9 cellular contexts compared by ENCODE assay signal in the genomic region with DNA sequence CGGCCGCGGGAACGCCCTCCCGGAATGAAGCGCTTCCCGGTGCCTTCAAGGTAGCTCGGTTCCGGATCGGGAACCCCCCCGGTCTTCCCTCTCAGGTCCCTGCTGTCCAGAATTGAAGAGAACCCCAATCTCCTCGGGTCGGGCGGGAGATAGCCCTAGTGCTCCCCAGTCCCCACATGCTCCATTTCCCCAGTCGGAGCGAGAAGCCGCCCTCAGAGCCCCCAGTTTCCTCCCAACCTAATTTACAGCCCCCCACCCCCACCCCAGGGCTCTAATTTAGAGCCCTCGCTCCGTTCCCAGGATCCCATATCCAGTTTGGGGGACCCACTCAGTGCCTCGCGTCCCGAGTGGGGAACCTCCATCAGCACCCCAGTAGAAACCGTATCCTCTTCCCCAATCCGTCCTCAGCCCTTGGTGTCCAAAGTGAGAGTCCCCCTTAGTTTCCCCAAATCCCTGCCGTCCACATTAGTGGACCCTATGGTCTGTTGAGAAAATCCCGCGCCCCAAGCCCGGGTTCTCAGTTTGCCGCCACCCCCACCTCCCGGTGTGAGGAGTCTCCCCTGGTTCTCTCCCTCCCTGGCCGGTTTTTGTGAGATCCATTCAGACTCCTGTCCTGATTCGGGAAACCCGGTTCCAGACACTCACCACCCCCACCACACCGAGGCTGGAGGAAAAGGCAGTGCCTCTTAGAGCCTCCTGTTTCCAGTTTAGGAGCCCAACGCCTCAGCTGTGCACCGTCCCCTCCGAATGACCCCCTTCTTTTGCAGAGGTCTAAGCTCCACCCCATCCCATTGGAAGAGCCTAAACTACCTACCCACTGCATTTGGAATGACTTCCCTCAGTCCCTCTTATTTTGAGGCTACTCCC. TPM values are rescaled to one million over a fixed set of nuclear protein-coding genes. Genes with fewer than 3 reads are reported as not detected.
DNase-seq lines count a peak whose midpoint lies in the region; TF ChIP-seq lines count a peak whose summit lies in the region.
"Had no signal": no experiment of that assay in that cellular context is flagged by ENCODE, and none has a peak within 500 bp of the region (broad histone marks: within the 10 kb centered on the region; RNA-seq: fewer than 3 reads in every experiment).

No MANE protein-coding gene starts in this region.

- peak overlapping the region; percentile 82 for H3K4me3 ChIP-seq in smooth muscle cell

- peak overlapping the region; percentile 47 for H3K27ac Mint-ChIP-seq in activated T-helper 1 cell treated with anti-CD3 and anti-CD28 coated beads, Interleukin-12 subunit alpha, Interleukin-12 subunit beta, Interleukin-2, Interleukin-4 antibody, amounts not matched to agents 30 ng/mL and 10 ng/mL and 1 ng/mL, durations not matched to agents 14 hours and 24 hours and 36 hours

- DNase-seq in NCI-H1417 (lab: John Stamatoyannopoulos, UW), result peak in 2 of 3 experiments; percentile 42 to 48
- no peak for DNase-seq in NCI-H1417 treated with DMSO at 0.1 percent for 48 hours (lab: John Stamatoyannopoulos, UW)
- no peak for DNase-seq in activated T-helper 1 cell treated with anti-CD3 and anti-CD28 coated beads, Interleukin-12 subunit alpha, Interleukin-12 subunit beta, Interleukin-2, Interleukin-4 antibody, amounts not matched to agents 30 ng/mL and 10 ng/mL and 1 ng/mL, durations not matched to agents 14 hours and 24 hours and 36 hours (ENCODE audit: low spot score)
- DNase-seq in iPS-NIHi7 (ENCODE audit: extremely low spot score), result peak; percentile 26
- no peak for DNase-seq in smooth muscle cell (lab: John Stamatoyannopoulos, UW; ENCODE audit: unreplicated experiment)
- no peak for DNase-seq in activated CD8-positive, alpha-beta memory T cell treated with anti-CD3 and anti-CD28 coated beads, Interleukin-2, amount 50 U/mL, for 4 hours
- no peak for DNase-seq in DMS153 treated with DMSO at 0.1 percent for 48 hours (lab: John Stamatoyannopoulos, UW; ENCODE audit: unreplicated experiment)
- no peak for DNase-seq in 8988T
- DNase-seq: activated gamma-delta T cell had no signal

- peak overlapping the region; percentile 75 for H2AFZ ChIP-seq in smooth muscle cell (ENCODE audit: low read depth)

- peak overlapping the region; percentile 95 for H3K4me2 ChIP-seq in smooth muscle cell

- no peaks in the 10 kb centered on the region for H3K36me3 ChIP-seq in smooth muscle cell (ENCODE audit: low read depth)

- H3K9me3 ChIP-seq in smooth muscle cell (replicated peaks; ENCODE audit: low read depth), result no peaks in the 10 kb centered on the region

- no peaks in the 10 kb centered on the region for H3F3A ChIP-seq in smooth muscle cell (ENCODE audit: low read depth)

- no peaks in the 10 kb centered on the region for H4K20me1 ChIP-seq in smooth muscle cell (ENCODE audit: low read depth)

- peaks cover 7% of the 10 kb centered on the region for H3K4me1 ChIP-seq in smooth muscle cell (ENCODE audit: low read depth)

- peaks cover 3% of the 10 kb centered on the region for H3K36me3 Mint-ChIP-seq in activated T-helper 1 cell treated with anti-CD3 and anti-CD28 coated beads, Interleukin-12 subunit alpha, Interleukin-12 subunit beta, Interleukin-2, Interleukin-4 antibody, amounts not matched to agents 30 ng/mL and 10 ng/mL and 1 ng/mL, durations not matched to agents 14 hours and 24 hours and 36 hours (ENCODE audit: low read depth)

- H3K27ac ChIP-seq in smooth muscle cell (ENCODE audit: low read depth), result no peak overlapping the region

- WGBS in smooth muscle cell (ENCODE audit: low lambda C conversion rate), result 2% methylated on average over 35 of the region's 37 CpGs

- TF ChIP-seq CTCF in smooth muscle cell (IDR thresholded peaks at IDR 0.05; ENCODE audit: borderline replicate concordance, insufficient read depth, poor library complexity, severe bottlenecking), result no peak

- intact Hi-C loops in activated T-helper 1 cell treated with anti-CD3 and anti-CD28 coated beads, Interleukin-12 subunit alpha, Interleukin-12 subunit beta, Interleukin-2, Interleukin-4 antibody, amounts not matched to agents 30 ng/mL and 10 ng/mL and 1 ng/mL, durations not matched to agents 14 hours and 24 hours and 36 hours (cut with micrococcal nuclease), result no loop called here

- peak overlapping the region; percentile 68 for H3K4me3 Mint-ChIP-seq in activated T-helper 1 cell treated with anti-CD3 and anti-CD28 coated beads, Interleukin-12 subunit alpha, Interleukin-12 subunit beta, Interleukin-2, Interleukin-4 antibody, amounts not matched to agents 30 ng/mL and 10 ng/mL and 1 ng/mL, durations not matched to agents 14 hours and 24 hours and 36 hours

- H3K27me3 Mint-ChIP-seq in activated T-helper 1 cell treated with anti-CD3 and anti-CD28 coated beads, Interleukin-12 subunit alpha, Interleukin-12 subunit beta, Interleukin-2, Interleukin-4 antibody, amounts not matched to agents 30 ng/mL and 10 ng/mL and 1 ng/mL, durations not matched to agents 14 hours and 24 hours and 36 hours (ENCODE audit: insufficient read depth), result peaks cover 76% of the 10 kb centered on the region

- H3K4me1 Mint-ChIP-seq in activated T-helper 1 cell treated with anti-CD3 and anti-CD28 coated beads, Interleukin-12 subunit alpha, Interleukin-12 subunit beta, Interleukin-2, Interleukin-4 antibody, amounts not matched to agents 30 ng/mL and 10 ng/mL and 1 ng/mL, durations not matched to agents 14 hours and 24 hours and 36 hours (ENCODE audit: low read depth), result peaks cover 11% of the 10 kb centered on the region

- H3K9ac ChIP-seq in smooth muscle cell (ENCODE audit: low read depth), result no peak overlapping the region

- H3K79me2 ChIP-seq in smooth muscle cell (ENCODE audit: low read depth), result no peaks in the 10 kb centered on the region

- H3K9me3 Mint-ChIP-seq in activated T-helper 1 cell treated with anti-CD3 and anti-CD28 coated beads, Interleukin-12 subunit alpha, Interleukin-12 subunit beta, Interleukin-2, Interleukin-4 antibody, amounts not matched to agents 30 ng/mL and 10 ng/mL and 1 ng/mL, durations not matched to agents 14 hours and 24 hours and 36 hours, result no peaks in the 10 kb centered on the region

- peaks cover 38% of the 10 kb centered on the region for H3K27me3 ChIP-seq in smooth muscle cell (ENCODE audit: low read depth)

RNA-seq across cellular contexts. Expression of gene MSI1, which starts 0.7 kb away (rescaled TPM):
- 0.07 TPM in 1 of 2 replicates, not detected in the other for total RNA-seq in activated T-helper 1 cell treated with anti-CD3 and anti-CD28 coated beads, Interleukin-12 subunit alpha, Interleukin-12 subunit beta, Interleukin-2, Interleukin-4 antibody, amounts not matched to agents 30 ng/mL and 10 ng/mL and 1 ng/mL, durations not matched to agents 14 hours and 24 hours and 36 hours
- total RNA-seq in smooth muscle cell, result 1.2 and 1.3 TPM in 2 replicates
- 5.0 and 6.8 TPM in 2 replicates for polyA plus RNA-seq in smooth muscle cell

RNA-seq across cellular contexts. Expression of gene PLA2G1B, which starts 42.1 kb away (rescaled TPM):
- not detected in 2 replicates for total RNA-seq in activated T-helper 1 cell treated with anti-CD3 and anti-CD28 coated beads, Interleukin-12 subunit alpha, Interleukin-12 subunit beta, Interleukin-2, Interleukin-4 antibody, amounts not matched to agents 30 ng/mL and 10 ng/mL and 1 ng/mL, durations not matched to agents 14 hours and 24 hours and 36 hours
- total RNA-seq in smooth muscle cell, result not detected in 2 replicates
- polyA plus RNA-seq in smooth muscle cell, result not detected in 2 replicates

Comparison
In these comparisons a context has a peak if more than half of its experiments do, and no peak if none do; other contexts are left out.
1. DNase-seq: peak in NCI-H1417 (2 of 3) and iPS-NIHi7 (single experiment); none in NCI-H1417 treated with DMSO at 0.1 percent for 48 hours (single experiment), activated T-helper 1 cell treated with anti-CD3 and anti-CD28 coated beads, Interleukin-12 subunit alpha, Interleukin-12 subunit beta, Interleukin-2, Interleukin-4 antibody, amounts not matched to agents 30 ng/mL and 10 ng/mL and 1 ng/mL, durations not matched to agents 14 hours and 24 hours and 36 hours (single experiment), smooth muscle cell (single experiment), activated CD8-positive, alpha-beta memory T cell treated with anti-CD3 and anti-CD28 coated beads, Interleukin-2, amount 50 U/mL, for 4 hours (single experiment), DMS153 treated with DMSO at 0.1 percent for 48 hours (single experiment) and 8988T (single experiment).